ENCODE assay signal across 21 cellular contexts in the genomic region with DNA sequence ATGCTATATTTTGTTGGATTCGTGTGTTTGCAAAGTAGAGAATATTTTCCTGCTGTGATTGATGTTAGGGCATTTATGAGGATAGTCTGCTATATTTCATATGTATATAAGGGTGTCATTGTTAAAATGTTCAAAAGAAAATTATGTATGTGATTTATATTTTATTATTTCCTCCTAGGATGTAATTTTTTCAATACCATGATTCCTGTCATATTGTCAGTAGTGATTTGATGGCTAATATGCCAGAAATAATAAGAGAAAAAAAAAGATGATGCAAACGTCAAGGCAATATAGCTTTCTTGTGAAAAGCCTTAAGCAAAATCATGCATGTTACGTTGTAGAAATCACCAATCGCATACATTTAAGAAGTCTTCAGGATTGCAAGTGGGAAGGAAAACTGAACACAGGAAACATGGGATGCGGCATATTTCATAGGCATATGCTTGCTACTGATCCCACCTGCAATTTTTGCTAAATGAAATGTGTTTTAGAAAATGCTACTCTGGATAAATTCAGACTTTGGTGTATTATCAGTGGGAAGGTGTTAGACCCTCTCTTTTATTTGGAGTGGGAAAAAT.
A peak's percentile ranks its signal among the peaks of the same experiment; 100 is the strongest.
DNase-seq lines count a peak whose midpoint lies in the region; ATAC-seq and TF ChIP-seq lines count a peak whose summit lies in the region.
"Had no signal": no experiment of that assay in that cellular context is flagged by ENCODE, and none has a peak within 500 bp of the region (broad histone marks: within the 10 kb centered on the region; RNA-seq: fewer than 3 reads in every experiment).

No MANE protein-coding gene starts in this region.

- TF ChIP-seq CTCF in parathyroid adenoma (IDR thresholded peaks at IDR 0.05) (no peak), lower lobe of right lung (IDR thresholded peaks at IDR 0.05) (no peak)

- no peaks in the 10 kb centered on the region for H3K79me1 ChIP-seq in mesendoderm (ENCODE audit: low read length)

- no peak overlapping the region for H3K4me2 ChIP-seq in mesendoderm (ENCODE audit: low read length)
- H3K4me2 ChIP-seq in parathyroid adenoma (ENCODE audit: low read length), result no peak overlapping the region
- H3K4me2 ChIP-seq: A549 had no signal

- H3K36me3 Mint-ChIP-seq in activated CD4-positive, alpha-beta T cell treated with anti-CD3 and anti-CD28 coated beads, Interleukin-2, amount 10 ng/mL, durations not matched to agents 24 days and 14 days (ENCODE audit: low read depth), result peaks cover 8% of the 10 kb centered on the region
- H3K36me3 Mint-ChIP-seq: CD8-positive, alpha-beta T cell had no signal

- no peak overlapping the region for H3K4me3 Mint-ChIP-seq in activated CD4-positive, alpha-beta T cell treated with anti-CD3 and anti-CD28 coated beads, Interleukin-2, amount 10 ng/mL, durations not matched to agents 24 days and 14 days
- H3K4me3 Mint-ChIP-seq: B cell; CD4-positive, alpha-beta T cell; CD8-positive, alpha-beta T cell had no signal

- no peak overlapping the region for H3K23ac ChIP-seq in mesendoderm (ENCODE audit: low read length)

- H3K4me3 ChIP-seq in mesendoderm (ENCODE audit: low read length) (no peak overlapping the region), parathyroid adenoma (ENCODE audit: low read depth, low read length) (no peak overlapping the region), lower lobe of right lung (no peak overlapping the region)
- H3K4me3 ChIP-seq: A549; BLaER1 treated with 17β-estradiol and CSF1 and Interleukin-3, amounts not matched to agents 10 nM and 100 nM had no signal

- H3K36me3 ChIP-seq in mesendoderm (ENCODE audit: control insufficient read depth, insufficient read depth, low read length), result no peaks in the 10 kb centered on the region
- H3K36me3 ChIP-seq in parathyroid adenoma (ENCODE audit: control insufficient read depth, insufficient read depth, low read length), result no peaks in the 10 kb centered on the region
- no peaks in the 10 kb centered on the region for H3K36me3 ChIP-seq in lower lobe of right lung
- H3K36me3 ChIP-seq: BLaER1 treated with 17β-estradiol and CSF1 and Interleukin-3, amounts not matched to agents 10 nM and 100 nM had no signal

- no peak for ATAC-seq in lower lobe of right lung
- ATAC-seq: A549; CD8-positive, alpha-beta T cell had no signal

- intact Hi-C loops in activated CD4-positive, alpha-beta T cell treated with anti-CD3 and anti-CD28 coated beads, Interleukin-2, amount 10 ng/mL, durations not matched to agents 24 days and 14 days (cut with micrococcal nuclease), result loop anchor here (10.0 kb wide), 3 partner anchors 266 to 896 kb away; partner anchors contain the start of genes ERBIN and SREK1
- intact Hi-C loops in lower lobe of right lung (cut with DNase I), result no loop called here

- H3K4me1 ChIP-seq in mesendoderm (ENCODE audit: control insufficient read depth, low read depth, low read length), result no peaks in the 10 kb centered on the region
- H3K4me1 ChIP-seq in parathyroid adenoma, result peaks cover 19% of the 10 kb centered on the region
- H3K4me1 ChIP-seq in lower lobe of right lung, result no peaks in the 10 kb centered on the region
- H3K4me1 ChIP-seq: A549, Caco-2 had no signal

- no peak overlapping the region for H3K56ac ChIP-seq in mesendoderm (ENCODE audit: low read length)

- H3K27ac ChIP-seq in mesendoderm (ENCODE audit: low read depth, low read length) (no peak overlapping the region), parathyroid adenoma (no peak overlapping the region), lower lobe of right lung (no peak overlapping the region)
- H3K27ac ChIP-seq: 22Rv1; A549; BLaER1 treated with 17β-estradiol and CSF1 and Interleukin-3, amounts not matched to agents 10 nM and 100 nM; C4-2B had no signal

- H2AFZ ChIP-seq in parathyroid adenoma, result peak overlapping the region; percentile 72

- H2BK5ac ChIP-seq in mesendoderm (ENCODE audit: low read length), result no peak overlapping the region

- no peaks in the 10 kb centered on the region for H3K27me3 ChIP-seq in mesendoderm (ENCODE audit: insufficient read depth, low read length, poor library complexity)
- H3K27me3 ChIP-seq in parathyroid adenoma (ENCODE audit: control insufficient read depth, insufficient read depth, low read length), result no peaks in the 10 kb centered on the region
- H3K27me3 ChIP-seq in lower lobe of right lung (ENCODE audit: low read depth), result no peaks in the 10 kb centered on the region
- H3K27me3 ChIP-seq: BLaER1 treated with 17β-estradiol and CSF1 and Interleukin-3, amounts not matched to agents 10 nM and 100 nM had no signal

- peaks cover 13% of the 10 kb centered on the region for H3K9me3 Mint-ChIP-seq in activated CD4-positive, alpha-beta T cell treated with anti-CD3 and anti-CD28 coated beads, Interleukin-2, amount 10 ng/mL, durations not matched to agents 24 days and 14 days
- H3K9me3 Mint-ChIP-seq: CD4-positive, alpha-beta T cell; CD8-positive, alpha-beta T cell had no signal

- H3K9ac ChIP-seq in mesendoderm (ENCODE audit: low read length) (no peak overlapping the region), parathyroid adenoma (no peak overlapping the region)
- H3K9ac ChIP-seq: BLaER1 treated with 17β-estradiol and CSF1 and Interleukin-3, amounts not matched to agents 10 nM and 100 nM had no signal

- no peak overlapping the region for H3K4ac ChIP-seq in mesendoderm (ENCODE audit: low read depth, low read length)

- no peaks in the 10 kb centered on the region for H3K79me2 ChIP-seq in mesendoderm (ENCODE audit: control insufficient read depth, insufficient read depth, low read length)
- H3K79me2 ChIP-seq in parathyroid adenoma, result peaks cover 9% of the 10 kb centered on the region

- H4K8ac ChIP-seq in mesendoderm (ENCODE audit: low read depth, low read length), result no peak overlapping the region

- DNase-seq in activated CD4-positive, alpha-beta T cell treated with anti-CD3 and anti-CD28 coated beads, Interleukin-2, amount 10 ng/mL, durations not matched to agents 24 days and 14 days, result peak; percentile 35
- no peak for DNase-seq in activated CD4-positive, alpha-beta T cell treated with anti-CD3 and anti-CD28 coated beads, Interleukin-2, amount 50 U/mL, for 1 hour
- DNase-seq in mesendoderm, result no peak
- DNase-seq in hepatic stellate cell (ENCODE audit: low spot score), result no peak
- no peak for DNase-seq in lower lobe of right lung
- DNase-seq: AML-193; Caco-2; Calu3; CD4-positive, alpha-beta T cell; CD8-positive, alpha-beta T cell; DMS 273 treated with DMSO at 0.1 percent for 48 hours; DMS153; DMS53; DMS79; GF-D8 had no signal

- H2AK5ac ChIP-seq in mesendoderm (ENCODE audit: low read length), result no peak overlapping the region

- no peak overlapping the region for H3K27ac Mint-ChIP-seq in activated CD4-positive, alpha-beta T cell treated with anti-CD3 and anti-CD28 coated beads, Interleukin-2, amount 10 ng/mL, durations not matched to agents 24 days and 14 days
- H3K27ac Mint-ChIP-seq: B cell; CD4-positive, alpha-beta T cell; CD8-positive, alpha-beta T cell had no signal

- no peak overlapping the region for H2BK15ac ChIP-seq in mesendoderm (replicated peaks; ENCODE audit: low read depth)

- no peak overlapping the region for H4K5ac ChIP-seq in mesendoderm (ENCODE audit: low read length)

- peaks cover 3% of the 10 kb centered on the region for H3K27me3 Mint-ChIP-seq in activated CD4-positive, alpha-beta T cell treated with anti-CD3 and anti-CD28 coated beads, Interleukin-2, amount 10 ng/mL, durations not matched to agents 24 days and 14 days
- H3K27me3 Mint-ChIP-seq: B cell; CD4-positive, alpha-beta T cell had no signal

- no CpG with 5 or more reads among the region's 5 CpGs for WGBS in mesendoderm (ENCODE audit: extremely low coverage, insufficient coverage, low lambda C conversion rate)

- H3K9me3 ChIP-seq in parathyroid adenoma (ENCODE audit: control insufficient read depth, low read length), result no peaks in the 10 kb centered on the region
- H3K9me3 ChIP-seq in lower lobe of right lung, result no peaks in the 10 kb centered on the region
- H3K9me3 ChIP-seq: A549, Caco-2 had no signal

- no peak overlapping the region for H2BK120ac ChIP-seq in mesendoderm (ENCODE audit: low read depth, low read length)

- H3K4me1 Mint-ChIP-seq in activated CD4-positive, alpha-beta T cell treated with anti-CD3 and anti-CD28 coated beads, Interleukin-2, amount 10 ng/mL, durations not matched to agents 24 days and 14 days, result peaks cover 42% of the 10 kb centered on the region

- H3K18ac ChIP-seq in mesendoderm (ENCODE audit: low read length), result peak overlapping the region; percentile 28
